In the genomic region with DNA sequence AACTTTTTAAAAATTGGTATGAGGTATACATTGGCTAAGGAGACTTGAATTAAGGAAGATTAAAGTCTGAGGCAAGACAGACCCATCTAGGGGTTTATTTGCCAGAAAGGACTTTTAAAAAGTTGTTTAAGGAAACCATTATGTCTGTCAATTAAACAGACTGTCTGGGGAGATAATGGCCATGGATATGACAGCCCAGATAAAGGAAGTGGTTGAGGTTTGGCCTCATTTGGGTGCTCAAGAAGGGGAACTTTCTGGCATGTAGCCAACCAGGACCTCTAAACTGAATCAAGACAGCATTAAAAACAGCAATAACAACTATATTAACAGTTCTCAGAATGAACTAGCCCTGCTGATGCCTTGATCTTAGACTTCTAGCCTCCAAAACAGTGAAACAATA, we compare ENCODE assay signal across 13 cellular contexts. TPM values are rescaled to one million over a fixed set of nuclear protein-coding genes. Genes with fewer than 3 reads are reported as not detected.
A peak's percentile ranks its signal among the peaks of the same experiment; 100 is the strongest.
DNase-seq lines count a peak whose midpoint lies in the region; ATAC-seq and TF ChIP-seq lines count a peak whose summit lies in the region.
"Had no signal": no experiment of that assay in that cellular context is flagged by ENCODE, and none has a peak within 500 bp of the region (broad histone marks: within the 10 kb centered on the region; RNA-seq: fewer than 3 reads in every experiment).

No MANE protein-coding gene starts in this region.

- H3K36me3 Mint-ChIP-seq in T-helper 17 cell (ENCODE audit: low read depth) (peaks cover 3% of the 10 kb centered on the region), naive B cell (peaks cover 6 to 13% of the 10 kb centered on the region in 2 donors), progenitor cell of endocrine pancreas (ENCODE audit: insufficient read depth) (peaks cover 1% of the 10 kb centered on the region)

- H3K9me3 ChIP-seq in T-helper 17 cell (ENCODE audit: control insufficient read depth, low read length, poor library complexity, severe bottlenecking), result no peaks in the 10 kb centered on the region
- H3K9me3 ChIP-seq: neutrophil had no signal

- H3K27me3 Mint-ChIP-seq in T-helper 17 cell (no peaks in the 10 kb centered on the region), naive B cell (peaks cover 0 to 18% (median 0%) of the 10 kb centered on the region in 3 donors), progenitor cell of endocrine pancreas (no peaks in the 10 kb centered on the region)

- H3K27ac Mint-ChIP-seq in T-helper 17 cell (peak overlapping the region; percentile 17), naive B cell (peak overlapping the region in 1 of 6 donors; percentile 12), progenitor cell of endocrine pancreas (no peak overlapping the region)

- H3K4me1 Mint-ChIP-seq in T-helper 17 cell, result peaks cover 18% of the 10 kb centered on the region
- H3K4me1 Mint-ChIP-seq in naive B cell, result peaks cover 35 to 45% (median 40%) of the 10 kb centered on the region in 3 donors
- H3K4me1 Mint-ChIP-seq in progenitor cell of endocrine pancreas (ENCODE audit: low read depth), result no peaks in the 10 kb centered on the region

- H3K9me3 Mint-ChIP-seq in naive B cell (peaks cover 8 to 42% (median 20%) of the 10 kb centered on the region in 7 donors), progenitor cell of endocrine pancreas (ENCODE audit: low read depth) (peaks cover 30% of the 10 kb centered on the region)

- ATAC-seq in T-helper 17 cell, result peak; percentile 75
- ATAC-seq in naive B cell (ENCODE audit: low read depth in 2 of 2), result peak; percentile 61 to 67
- ATAC-seq in GM19035 (IDR thresholded peaks at IDR 0.05; ENCODE audit: unreplicated experiment), result no peak

- no peak for TF ChIP-seq CTCF in progenitor cell of endocrine pancreas (IDR thresholded peaks at IDR 0.05; ENCODE audit: unreplicated experiment)

- DNase-seq in Daoy (ENCODE audit: low read depth), result peak; percentile 24
- DNase-seq in Kasumi-1 (lab: John Stamatoyannopoulos, UW), result peak; percentile 79
- DNase-seq in T-helper 17 cell, result no peak
- DNase-seq in naive B cell, result peak; percentile 56
- DNase-seq in NCI-H146 treated with DMSO at 0.1 percent for 48 hours (lab: John Stamatoyannopoulos, UW; ENCODE audit: unreplicated experiment), result no peak
- no peak for DNase-seq in progenitor cell of endocrine pancreas (ENCODE audit: low spot score, unreplicated experiment)
- DNase-seq: activated T-cell treated with anti-CD3 and anti-CD28 coated beads, Interleukin-2, amount 50 U/mL, for 1 hour; COR-L47; mammary epithelial cell; NCI-H1105 had no signal

- peak overlapping the region; percentile 25 for H3K4me3 Mint-ChIP-seq in T-helper 17 cell
- peak overlapping the region in 5 of 8 donors; percentile 10 to 44 (median 30) for H3K4me3 Mint-ChIP-seq in naive B cell
- H3K4me3 Mint-ChIP-seq in progenitor cell of endocrine pancreas (ENCODE audit: low read depth), result no peak overlapping the region

RNA-seq across cellular contexts. Expression of a gene that starts 9.9 kb away (rescaled TPM):
- total RNA-seq in Daoy (2014; rRNA removed; shearing (Covaris generic)), result not detected in 2 replicates
- total RNA-seq in T-helper 17 cell, result not detected
- polyA plus RNA-seq in naive B cell (ENCODE audit: low read depth in 6 of 6), result not detected
- not detected in 2 replicates for total RNA-seq in progenitor cell of endocrine pancreas
- total RNA-seq: mammary epithelial cell, NCI-H460 had no signal
- polyA plus RNA-seq: mammary epithelial cell had no signal

Comparison
In these comparisons a context has a peak if more than half of its experiments do, and no peak if none do; other contexts are left out.
1. DNase-seq: peak in Daoy (single experiment), Kasumi-1 (2 of 2) and naive B cell (single experiment); none in T-helper 17 cell (0 of 3), NCI-H146 treated with DMSO at 0.1 percent for 48 hours (single experiment) and progenitor cell of endocrine pancreas (single experiment).